ENCODE assay signal across 16 cellular contexts in genomic region chr5:1487079-1487764, GRCh38. TPM values are rescaled to one million over a fixed set of nuclear protein-coding genes. Genes with fewer than 3 reads are reported as not detected.
"Had no signal": no experiment of that assay in that cellular context is flagged by ENCODE, and none has a peak within 500 bp of the region (broad histone marks: within the 10 kb centered on the region; RNA-seq: fewer than 3 reads in every experiment).

No MANE protein-coding gene starts in this region.

- H3K4me1 Mint-ChIP-seq: neural crest cell had no signal

- H3K4me3 Mint-ChIP-seq: activated naive CD4-positive, alpha-beta T cell treated with anti-CD3 and anti-CD28 coated beads, Interleukin-2, amount 10 ng/mL, durations not matched to agents 7 days and 5 days; neural crest cell; T-helper 1 cell treated with Interleukin-12 subunit alpha and Interleukin-12 subunit beta and Interleukin-4 antibody, amounts not matched to agents 30 μg/mL and 1 μg/mL, for 36 hours had no signal

- H3K9me3 Mint-ChIP-seq: activated naive CD4-positive, alpha-beta T cell treated with anti-CD3 and anti-CD28 coated beads, Interleukin-2, amount 10 ng/mL, durations not matched to agents 7 days and 5 days; activated T-helper 2 cell treated with anti-CD3 and anti-CD28 coated beads, Interferon-gamma antibody, Interleukin-2, Interleukin-4, amounts not matched to agents 10 μg/mL and 5 μg/mL and 100 μg/mL, durations not matched to agents 14 hours and 24 hours and 36 hours; neural crest cell; T-helper 1 cell treated with Interleukin-12 subunit alpha and Interleukin-12 subunit beta and Interleukin-4 antibody, amounts not matched to agents 30 μg/mL and 1 μg/mL, for 36 hours had no signal

- H3K27ac Mint-ChIP-seq: activated naive CD4-positive, alpha-beta T cell treated with anti-CD3 and anti-CD28 coated beads, Interleukin-2, amount 10 ng/mL, durations not matched to agents 7 days and 5 days; activated T-helper 2 cell treated with anti-CD3 and anti-CD28 coated beads, Interferon-gamma antibody, Interleukin-2, Interleukin-4, amounts not matched to agents 10 μg/mL and 5 μg/mL and 100 μg/mL, durations not matched to agents 14 hours and 24 hours and 36 hours; T-helper 1 cell treated with Interleukin-12 subunit alpha and Interleukin-12 subunit beta and Interleukin-4 antibody, amounts not matched to agents 30 μg/mL and 1 μg/mL, for 36 hours had no signal

- ATAC-seq: activated CD4-positive, CD25-positive, alpha-beta regulatory T cell treated with anti-CD3 and anti-CD28 coated beads, Interleukin-2, amount 50 U/mL, for 24 hours; gastrocnemius medialis; heart left ventricle; sciatic nerve had no signal

- DNase-seq: activated CD4-positive, alpha-beta T cell treated with anti-CD3 and anti-CD28 coated beads, Interleukin-2, amount 50 U/mL, for 4 hours; activated naive CD4-positive, alpha-beta T cell treated with anti-CD3 and anti-CD28 coated beads, Interleukin-2, amount 10 ng/mL, durations not matched to agents 7 days and 5 days; dorsolateral prefrontal cortex; erythroblast; gastrocnemius medialis; heart left ventricle; ovary; tibial artery had no signal

- H3K27me3 Mint-ChIP-seq: activated naive CD4-positive, alpha-beta T cell treated with anti-CD3 and anti-CD28 coated beads, Interleukin-2, amount 10 ng/mL, durations not matched to agents 7 days and 5 days had no signal

RNA-seq across cellular contexts. Expression of gene SLC6A3, which starts 42.0 kb away (rescaled TPM):
- total RNA-seq: activated T-helper 2 cell treated with anti-CD3 and anti-CD28 coated beads, Interferon-gamma antibody, Interleukin-2, Interleukin-4, amounts not matched to agents 10 μg/mL and 5 μg/mL and 100 μg/mL, durations not matched to agents 14 hours and 24 hours and 36 hours; bronchial epithelial cell; gastrocnemius medialis; lower leg skin; mesenteric fat pad; sciatic nerve had no signal
